ENCODE assay signal across 16 cellular contexts in the genomic region with DNA sequence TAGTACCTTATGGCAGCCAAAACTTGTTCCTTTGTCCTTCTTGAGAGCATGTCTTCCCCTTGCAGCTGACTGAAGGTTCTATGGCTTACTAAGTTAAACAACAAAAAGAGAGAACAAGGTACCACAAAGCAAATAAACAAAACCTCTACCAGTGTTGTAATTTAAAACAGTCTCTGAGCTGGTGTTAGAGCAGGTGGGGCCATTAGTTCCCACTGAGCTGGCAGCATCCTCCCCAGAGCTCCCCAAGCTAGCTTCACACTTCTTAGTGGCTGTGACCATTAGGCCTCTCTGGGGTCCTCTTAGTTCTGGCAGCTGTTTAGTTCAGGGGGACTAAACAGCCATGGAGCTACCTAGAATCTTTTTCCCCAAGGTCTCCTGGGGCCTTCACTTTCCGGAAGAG.
DNase-seq lines count a peak whose midpoint lies in the region; ATAC-seq and TF ChIP-seq lines count a peak whose summit lies in the region.
"Had no signal": no experiment of that assay in that cellular context is flagged by ENCODE, and none has a peak within 500 bp of the region (broad histone marks: within the 10 kb centered on the region; RNA-seq: fewer than 3 reads in every experiment).

No MANE protein-coding gene starts in this region.

- peak overlapping the region; percentile 64 for H2AFZ ChIP-seq in DND-41 (ENCODE audit: low read depth, low read length)

- H3K4me1 Mint-ChIP-seq in activated T-cell treated with anti-CD3 and anti-CD28 coated beads, Interleukin-2, amount 50 U/mL, for 24 hours (ENCODE audit: low read depth): peaks cover 6% of the 10 kb centered on the region
- H3K4me1 Mint-ChIP-seq: CD4-positive, alpha-beta memory T cell had no signal

- H3K9me3 ChIP-seq in DND-41 (ENCODE audit: insufficient read depth, low read length, severe bottlenecking): no peaks in the 10 kb centered on the region
- H3K9me3 ChIP-seq in WERI-Rb-1 (ENCODE audit: severe bottlenecking): no peaks in the 10 kb centered on the region
- H3K9me3 ChIP-seq: SK-N-SH had no signal

- H3K27me3 Mint-ChIP-seq in activated T-cell treated with anti-CD3 and anti-CD28 coated beads, Interleukin-2, amount 50 U/mL, for 24 hours: peaks cover 3% of the 10 kb centered on the region
- H3K27me3 Mint-ChIP-seq: CD4-positive, alpha-beta memory T cell had no signal

- H3K4me1 ChIP-seq in DND-41 (ENCODE audit: insufficient read depth, low read length): peaks cover 20% of the 10 kb centered on the region

- H3K79me2 ChIP-seq in DND-41 (ENCODE audit: insufficient read depth, low read length): no peaks in the 10 kb centered on the region

- no peak overlapping the region for H3K4me3 Mint-ChIP-seq in activated T-cell treated with anti-CD3 and anti-CD28 coated beads, Interleukin-2, amount 50 U/mL, for 24 hours
- H3K4me3 Mint-ChIP-seq: CD4-positive, alpha-beta memory T cell had no signal

- TF ChIP-seq CTCF in DND-41 (IDR thresholded peaks at IDR 0.05; ENCODE audit: borderline replicate concordance, extremely low read depth, low read length, poor library complexity, severe bottlenecking): no peak
- no peak for TF ChIP-seq CTCF in WERI-Rb-1 (IDR thresholded peaks at IDR 0.05; ENCODE audit: low read depth, low read length)

- peak; percentile 78 for ATAC-seq in DND-41 (ENCODE audit: insufficient read depth, low read depth)

- H3K4me3 ChIP-seq in DND-41 (ENCODE audit: low read depth in 1 of 2, low read length in 2 of 2) (no peak overlapping the region), WERI-Rb-1 (ENCODE audit: low read depth, low read length) (no peak overlapping the region)

- H3K9ac ChIP-seq in DND-41 (ENCODE audit: low read depth, low read length): no peak overlapping the region
- H3K9ac ChIP-seq: SK-N-SH had no signal

- no peaks in the 10 kb centered on the region for H3K36me3 Mint-ChIP-seq in activated T-cell treated with anti-CD3 and anti-CD28 coated beads, Interleukin-2, amount 50 U/mL, for 24 hours (ENCODE audit: low read depth)
- H3K36me3 Mint-ChIP-seq: CD4-positive, alpha-beta memory T cell had no signal

- TF ChIP-seq POLR2A in erythroblast (IDR thresholded peaks at IDR 0.05; ENCODE audit: low read length): no peak

- DNase-seq in DND-41: peak; percentile 38
- DNase-seq in LHCN-M2 (ENCODE audit: low read depth): peak; percentile 65
- peak; percentile 35 for DNase-seq in WERI-Rb-1
- peak; percentile 51 for DNase-seq in retina
- DNase-seq in activated T-cell treated with anti-CD3 and anti-CD28 coated beads, Interleukin-2, amount 50 U/mL, for 24 hours: no peak
- no peak for DNase-seq in activated CD4-positive, alpha-beta T cell treated with anti-CD3 and anti-CD28 coated beads for 48 hours
- no peak for DNase-seq in erythroblast (lab: John Stamatoyannopoulos, UW)
- DNase-seq: CD4-positive, alpha-beta memory T cell; DMS79 treated with DMSO at 0.1 percent for 48 hours; KBM-7; NCI-H1048; NCI-H2107; NCI-H774; Right ventricle myocardium superior; SK-N-SH; T-helper 1 cell had no signal

- no peaks in the 10 kb centered on the region for H4K20me1 ChIP-seq in DND-41 (ENCODE audit: insufficient read depth, low read length)

- peak overlapping the region; percentile 38 for H3K27ac ChIP-seq in DND-41 (ENCODE audit: low read length)
- peak overlapping the region; percentile 40 for H3K27ac ChIP-seq in WERI-Rb-1

- no peak overlapping the region for H3K4me2 ChIP-seq in DND-41 (ENCODE audit: insufficient read depth, low read length)
- H3K4me2 ChIP-seq: SK-N-SH had no signal

- no peaks in the 10 kb centered on the region for H3K36me3 ChIP-seq in DND-41 (ENCODE audit: insufficient read depth, low read length)
- no peaks in the 10 kb centered on the region for H3K36me3 ChIP-seq in WERI-Rb-1

- H3K27ac Mint-ChIP-seq in activated T-cell treated with anti-CD3 and anti-CD28 coated beads, Interleukin-2, amount 50 U/mL, for 24 hours: no peak overlapping the region
- H3K27ac Mint-ChIP-seq: CD4-positive, alpha-beta memory T cell had no signal

- H3K9me3 Mint-ChIP-seq in activated T-cell treated with anti-CD3 and anti-CD28 coated beads, Interleukin-2, amount 50 U/mL, for 24 hours: no peaks in the 10 kb centered on the region
- H3K9me3 Mint-ChIP-seq: CD4-positive, alpha-beta memory T cell had no signal

- H3K27me3 ChIP-seq in DND-41 (ENCODE audit: insufficient read depth, low read length, poor library complexity) (no peaks in the 10 kb centered on the region), WERI-Rb-1 (ENCODE audit: insufficient read depth, low read depth, severe bottlenecking) (no peaks in the 10 kb centered on the region)

Comparison
In these comparisons a context has a peak if more than half of its experiments do, and no peak if none do; other contexts are left out.
1. DNase-seq: peak in DND-41 (single experiment), LHCN-M2 (single experiment), WERI-Rb-1 (single experiment) and retina (single experiment); none in activated T-cell treated with anti-CD3 and anti-CD28 coated beads, Interleukin-2, amount 50 U/mL, for 24 hours (single experiment), activated CD4-positive, alpha-beta T cell treated with anti-CD3 and anti-CD28 coated beads for 48 hours (single experiment) and erythroblast (0 of 2).